In genomic region chr20:10501377-10501776, GRCh38 we compare ENCODE assay signal across 8 cellular contexts.
DNase-seq lines count a peak whose midpoint lies in the region; ATAC-seq, FAIRE-seq and TF ChIP-seq lines count a peak whose summit lies in the region.

No MANE protein-coding gene starts in this region.

- H3K9me3 Mint-ChIP-seq in T-cell (no peaks in the 10 kb centered on the region), Caco-2 (ENCODE audit: unreplicated experiment) (no peaks in the 10 kb centered on the region)

- no peaks in the 10 kb centered on the region for H3K27me3 Mint-ChIP-seq in T-cell
- no peaks in the 10 kb centered on the region for H3K27me3 Mint-ChIP-seq in Caco-2 (ENCODE audit: insufficient read depth, unreplicated experiment)

- peak overlapping the region; percentile 80 to 87 (median 81) for H3K4me3 Mint-ChIP-seq in T-cell
- H3K4me3 Mint-ChIP-seq in Caco-2 (ENCODE audit: unreplicated experiment): no peak overlapping the region

- TF ChIP-seq POLR2A in erythroblast (IDR thresholded peaks at IDR 0.05; ENCODE audit: low read length): peak; percentile 53

- H3K4me1 ChIP-seq in small intestine (ENCODE audit: control insufficient read depth in 2 of 2, insufficient read depth in 1 of 2, low read depth in 1 of 2, low read length in 1 of 2): no peaks in the 10 kb centered on the region
- no peaks in the 10 kb centered on the region for H3K4me1 ChIP-seq in Caco-2

- no peaks in the 10 kb centered on the region for H3K9me3 ChIP-seq in small intestine (ENCODE audit: control insufficient read depth, low read depth)
- no peaks in the 10 kb centered on the region for H3K9me3 ChIP-seq in Caco-2

- DNase-seq in T-cell (peak in 14 of 34 experiments; percentile 3 to 39 (median 9)), erythroblast (lab: John Stamatoyannopoulos, UW) (peak; percentile 53 to 69), small intestine (no peak), DMS153 treated with DMSO at 0.1 percent for 48 hours (lab: John Stamatoyannopoulos, UW; ENCODE audit: unreplicated experiment) (no peak), DMS114 treated with DMSO at 0.1 percent for 48 hours (lab: John Stamatoyannopoulos, UW; ENCODE audit: unreplicated experiment) (no peak), Caco-2 (no peak)

- H3K27me3 ChIP-seq in small intestine (ENCODE audit: control insufficient read depth in 2 of 2, insufficient read depth in 2 of 2, low read length in 2 of 2) (no peaks in the 10 kb centered on the region), Caco-2 (replicated peaks; ENCODE audit: control insufficient read depth, insufficient read depth, low read length) (no peaks in the 10 kb centered on the region)

- CTCF ChIA-PET in T-cell (lab: Charles Lee) (no interaction called here), Caco-2 (lab: Charles Lee) (no interaction called here)

- peak; percentile 43 for ATAC-seq in HG03354 (IDR thresholded peaks at IDR 0.05; ENCODE audit: poor library complexity, severe bottlenecking, unreplicated experiment)
- peak; percentile 53 to 71 (median 64) for ATAC-seq in T-cell (replicated peaks in 1 of 4)
- no peak for ATAC-seq in GM18498 (IDR thresholded peaks at IDR 0.05; ENCODE audit: unreplicated experiment)

- peak overlapping the region; percentile 27 to 86 for H3K27ac ChIP-seq in small intestine (ENCODE audit: low read depth in 1 of 2, low read length in 1 of 2)

- POLR2A ChIA-PET in T-cell (lab: Charles Lee): interaction anchor here in 1 of 2 donors (0.7 kb wide), 1 partner anchor 292 kb away, joined by 3 read pairs; no protein-coding TSS in a partner anchor
- POLR2A ChIA-PET in Caco-2 (lab: Charles Lee): no interaction called here

- 71 to 86% (median 85%) methylated on average over 3 of the region's 3 CpGs for WGBS in small intestine, 3 donors

- no peaks in the 10 kb centered on the region for H3K36me3 Mint-ChIP-seq in T-cell
- no peaks in the 10 kb centered on the region for H3K36me3 Mint-ChIP-seq in Caco-2 (ENCODE audit: insufficient read depth, unreplicated experiment)

- BruUV-seq in Caco-2 (replicated peaks; lab: Mats Ljungman, UMichigan): no TSS peak

- H3K4me1 Mint-ChIP-seq in T-cell: peaks cover 27 to 41% (median 41%) of the 10 kb centered on the region in 3 donors
- no peaks in the 10 kb centered on the region for H3K4me1 Mint-ChIP-seq in Caco-2 (ENCODE audit: low read depth, unreplicated experiment)

- H3K27ac Mint-ChIP-seq in T-cell: peak overlapping the region; percentile 94 to 98
- no peak overlapping the region for H3K27ac Mint-ChIP-seq in Caco-2 (ENCODE audit: unreplicated experiment)

- no peak for FAIRE-seq in small intestine (lab: Jason Lieb, UNC)

- intact Hi-C loops in Caco-2 (cut with micrococcal nuclease; ENCODE audit: unreplicated experiment): no loop called here

- H3K36me3 ChIP-seq in small intestine (ENCODE audit: control insufficient read depth in 2 of 2, insufficient read depth in 2 of 2, low read length in 2 of 2): no peaks in the 10 kb centered on the region
- no peaks in the 10 kb centered on the region for H3K36me3 ChIP-seq in Caco-2 (ENCODE audit: control insufficient read depth, insufficient read depth, low read length)

- TF ChIP-seq CTCF in Caco-2 (IDR thresholded peaks at IDR 0.05; ENCODE audit: insufficient read depth in 1 of 2, low read depth in 1 of 2, low read length in 1 of 2, severe bottlenecking in 1 of 2, unreplicated experiment in 1 of 2): no peak

- H3K4me3 ChIP-seq in small intestine (ENCODE audit: low read depth in 1 of 2, low read length in 2 of 2): no peak overlapping the region
- H3K4me3 ChIP-seq in Caco-2 (ENCODE audit: low read depth, low read length): no peak overlapping the region

Comparison
In these comparisons a context has a peak if more than half of its experiments do, and no peak if none do; other contexts are left out.
1. DNase-seq: peak in erythroblast (2 of 2); none in small intestine (single experiment), DMS153 treated with DMSO at 0.1 percent for 48 hours (single experiment), DMS114 treated with DMSO at 0.1 percent for 48 hours (single experiment) and Caco-2 (0 of 2).